In genomic region chr13:52169839-52170238, GRCh38 we compare ENCODE assay signal across 21 cellular contexts.
"Had no signal": no experiment of that assay in that cellular context is flagged by ENCODE, and none has a peak within 500 bp of the region (broad histone marks: within the 10 kb centered on the region; RNA-seq: fewer than 3 reads in every experiment).

No MANE protein-coding gene starts in this region.

- H3K27ac ChIP-seq: colonic mucosa, esophagus squamous epithelium, gastrocnemius medialis, lower lobe of right lung, ovary, right lobe of liver, testis, tibial artery, upper lobe of left lung had no signal

- H3K27me3 ChIP-seq: colonic mucosa, esophagus squamous epithelium, gastrocnemius medialis, ovary, right lobe of liver, testis, tibial artery, upper lobe of left lung had no signal

- H3K4me1 ChIP-seq: colonic mucosa, esophagus squamous epithelium, gastrocnemius medialis, testis, tibial artery had no signal

- DNase-seq: central memory CD4-positive, alpha-beta T cell; colonic mucosa; effector memory CD8-positive, alpha-beta T cell; erythroblast; esophagus squamous epithelium; gastrocnemius medialis; head of caudate nucleus; left colon; left ventricle myocardium superior; lower lobe of right lung; natural killer cell; occipital lobe; ovary; right lobe of liver; small intestine; stimulated activated CD4-positive, alpha-beta T cell treated with anti-CD3 and anti-CD28 coated beads, Interleukin-15, amount 100 ng/mL, for 24 hours; stimulated activated CD4-positive, alpha-beta T cell treated with anti-CD3 and anti-CD28 coated beads, Interleukin-2, amount 100 ng/mL, for 48 hours; stimulated activated naive B cell treated with anti-CD40 and anti-IgM and Interleukin-4, amounts not matched to agents 10 μg/mL and 1 μg/mL and 100 μg/mL, for 72 hours; testis; tibial artery; upper lobe of left lung had no signal

- H3K4me3 ChIP-seq: colonic mucosa, esophagus squamous epithelium, gastrocnemius medialis, lower lobe of right lung, ovary, right lobe of liver, testis, tibial artery, upper lobe of left lung had no signal

- H3K9me3 ChIP-seq: colonic mucosa, esophagus squamous epithelium, gastrocnemius medialis, lower lobe of right lung, ovary, right lobe of liver, testis, tibial artery, upper lobe of left lung had no signal

- H3K36me3 ChIP-seq: ovary had no signal
